Comparison of ENCODE assay signal across 12 cellular contexts in genomic region chr19:46904114-46905060, GRCh38. TPM values are rescaled to one million over a fixed set of nuclear protein-coding genes. Genes with fewer than 3 reads are reported as not detected.
A peak's percentile ranks its signal among the peaks of the same experiment; 100 is the strongest.
DNase-seq lines count a peak whose midpoint lies in the region; ATAC-seq and TF ChIP-seq lines count a peak whose summit lies in the region.
"Had no signal": no experiment of that assay in that cellular context is flagged by ENCODE, and none has a peak within 500 bp of the region (broad histone marks: within the 10 kb centered on the region; RNA-seq: fewer than 3 reads in every experiment).

No MANE protein-coding gene starts in this region.

- no peak overlapping the region for H3K4me3 ChIP-seq in BLaER1 treated with 17β-estradiol and CSF1 and Interleukin-3, amounts not matched to agents 10 nM and 100 nM
- no peak overlapping the region for H3K4me3 ChIP-seq in fibroblast of mammary gland (ENCODE audit: control insufficient read depth, low read depth, low read length)

- H3K4me2 ChIP-seq in BLaER1 treated with 17β-estradiol and CSF1 and Interleukin-3, amounts not matched to agents 10 nM and 100 nM: peak overlapping the region in 6 of 11 experiments; percentile 2 to 34 (median 27); a peak in 7 of 22 replicates

- H3K27ac Mint-ChIP-seq in neural crest cell (ENCODE audit: unreplicated experiment): peak overlapping the region; percentile 20
- H3K27ac Mint-ChIP-seq: activated CD4-positive, alpha-beta T cell treated with anti-CD3 and anti-CD28 coated beads, Interleukin-2, amount 10 ng/mL, durations not matched to agents 24 days and 14 days had no signal

- no peaks in the 10 kb centered on the region for H3K9me3 ChIP-seq in BLaER1 treated with 17β-estradiol and CSF1 and Interleukin-3, amounts not matched to agents 10 nM and 100 nM (replicated peaks in 1 of 11)

- DNase-seq in RWPE1 (ENCODE audit: low spot score) (no peak), fibroblast of mammary gland (ENCODE audit: low read depth) (peak; percentile 63), neural crest cell (ENCODE audit: low read depth, low spot score) (no peak), NCI-H82 treated with DMSO at 0.1 percent for 48 hours (lab: John Stamatoyannopoulos, UW; ENCODE audit: unreplicated experiment) (no peak)
- DNase-seq in stimulated activated CD4-positive, alpha-beta T cell treated with anti-CD3 and anti-CD28 coated beads, Interleukin-1b, Interleukin-23, amount 100 ng/mL, for 48 hours: no peak
- no peak for DNase-seq in activated CD4-positive, CD25-positive, alpha-beta regulatory T cell (lab: John Stamatoyannopoulos, UW)
- DNase-seq: activated CD4-positive, alpha-beta T cell treated with anti-CD3 and anti-CD28 coated beads, Interleukin-2, amount 10 ng/mL, durations not matched to agents 24 days and 14 days; DMS153; effector CD4-positive, alpha-beta T cell; naive B cell had no signal

- H3K4me1 ChIP-seq in BLaER1 treated with 17β-estradiol and CSF1 and Interleukin-3, amounts not matched to agents 10 nM and 100 nM: peaks cover 30 to 47% (median 37%) of the 10 kb centered on the region in 10 experiments

- peaks cover 91 to 100% (median 99%) of the 10 kb centered on the region in 11 experiments for H4K20me1 ChIP-seq in BLaER1 treated with 17β-estradiol and CSF1 and Interleukin-3, amounts not matched to agents 10 nM and 100 nM

- no peak for ATAC-seq in HG03095 (IDR thresholded peaks at IDR 0.05; ENCODE audit: unreplicated experiment)

- peaks cover 0 to 19% (median 6%) of the 10 kb centered on the region in 11 experiments; a peak in 11 of 22 replicates for H3K36me3 ChIP-seq in BLaER1 treated with 17β-estradiol and CSF1 and Interleukin-3, amounts not matched to agents 10 nM and 100 nM

- TF ChIP-seq CTCF in RWPE1 (conservative IDR thresholded peaks at IDR 0.05; ENCODE audit: low read depth) (no peak), fibroblast of mammary gland (conservative IDR thresholded peaks at IDR 0.05; ENCODE audit: control insufficient read depth, insufficient read depth, low read depth, low read length) (no peak), neural crest cell (conservative IDR thresholded peaks at IDR 0.05) (no peak)

- no peaks in the 10 kb centered on the region for H3K27me3 Mint-ChIP-seq in neural crest cell (ENCODE audit: low read depth)
- H3K27me3 Mint-ChIP-seq: activated CD4-positive, alpha-beta T cell treated with anti-CD3 and anti-CD28 coated beads, Interleukin-2, amount 10 ng/mL, durations not matched to agents 24 days and 14 days; naive B cell had no signal

- CTCF ChIA-PET in RWPE1 (lab: Yijun Ruan, JAX): no interaction called here

- H3K36me3 Mint-ChIP-seq in neural crest cell (ENCODE audit: low read depth): no peaks in the 10 kb centered on the region
- H3K36me3 Mint-ChIP-seq: naive B cell had no signal

- no peaks in the 10 kb centered on the region for H3K9me3 Mint-ChIP-seq in neural crest cell
- H3K9me3 Mint-ChIP-seq: activated CD4-positive, alpha-beta T cell treated with anti-CD3 and anti-CD28 coated beads, Interleukin-2, amount 10 ng/mL, durations not matched to agents 24 days and 14 days; naive B cell had no signal

- H3K27me3 ChIP-seq in BLaER1 treated with 17β-estradiol and CSF1 and Interleukin-3, amounts not matched to agents 10 nM and 100 nM: no peaks in the 10 kb centered on the region

- no peak overlapping the region for H3K27ac ChIP-seq in BLaER1 treated with 17β-estradiol and CSF1 and Interleukin-3, amounts not matched to agents 10 nM and 100 nM
- peak overlapping the region; percentile 25 for H3K27ac ChIP-seq in RWPE1

- peaks cover 42% of the 10 kb centered on the region for H3K4me1 Mint-ChIP-seq in neural crest cell

- 0 out of 22 replicates have a peak overlapping the region, but pooled peaks of 1 of the 11 experiments have one; percentile 8 for H3K9ac ChIP-seq in BLaER1 treated with 17β-estradiol and CSF1 and Interleukin-3, amounts not matched to agents 10 nM and 100 nM

- POLR2A ChIA-PET in RWPE1 (lab: Yijun Ruan, JAX; ENCODE audit: low non-redundant PET): no interaction called here

- no peak overlapping the region for H3K4me3 Mint-ChIP-seq in neural crest cell
- H3K4me3 Mint-ChIP-seq: activated CD4-positive, alpha-beta T cell treated with anti-CD3 and anti-CD28 coated beads, Interleukin-2, amount 10 ng/mL, durations not matched to agents 24 days and 14 days; naive B cell had no signal

RNA-seq across cellular contexts. Expression of gene ARHGAP35, which starts 43.6 kb away (rescaled TPM):
- 81.0 and 82.5 TPM in 2 replicates for total RNA-seq in neural crest cell

RNA-seq across cellular contexts. Expression of gene AP2S1, which starts 53.7 kb away (rescaled TPM):
- 165 and 167 TPM in 2 replicates for total RNA-seq in neural crest cell
